Comparison of ENCODE assay signal across 8 cellular contexts in the genomic region with DNA sequence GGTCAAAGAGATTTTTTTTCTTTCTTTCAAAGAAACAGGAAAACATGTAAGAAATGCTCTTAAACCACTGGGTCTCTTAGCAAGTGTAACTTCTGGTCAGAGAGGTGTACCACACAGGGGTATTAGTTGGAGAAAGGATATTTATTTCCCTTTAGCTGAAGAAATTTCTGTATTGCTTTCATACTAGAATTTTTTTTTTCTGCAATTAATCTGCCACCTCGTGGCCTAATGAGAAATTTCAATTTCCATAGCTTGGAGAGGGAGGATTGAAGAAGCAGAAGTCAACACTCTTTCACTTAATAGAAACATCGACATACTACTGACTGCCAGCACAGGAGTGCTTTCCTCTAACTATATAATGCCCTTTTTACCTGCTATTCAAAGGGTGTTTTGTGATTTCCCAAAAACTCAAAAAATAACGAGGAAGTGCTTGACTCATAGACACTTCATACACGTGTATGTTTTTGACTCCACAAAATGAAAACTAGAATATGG.
DNase-seq lines count a peak whose midpoint lies in the region; ATAC-seq, FAIRE-seq and TF ChIP-seq lines count a peak whose summit lies in the region.

No MANE protein-coding gene starts in this region.

- DNase-seq in AG20443 (ENCODE audit: low spot score): peak; percentile 45
- DNase-seq in NCI-H2171 (lab: John Stamatoyannopoulos, UW): peak; percentile 21
- DNase-seq in K562 (ENCODE audit: extremely low read depth in 1 of 4, low spot score in 3 of 4): peak; percentile 55 to 71 (median 60)
- no peak for DNase-seq in kidney epithelial cell (ENCODE audit: low read depth)
- no peak for DNase-seq in thyroid gland

- CTCF ChIA-PET in K562 (lab: Yijun Ruan, JAX; ENCODE audit: low intra/inter-chr PET ratio): interaction anchor here (1.1 to 2.5 kb wide), 3 partner anchors 275 to 285 kb away, joined by 3 to 23 read pairs (median 4); no protein-coding TSS in a partner anchor

- no peak overlapping the region; the same call in 1 of the 2 replicates for H3K4me2 ChIP-seq in K562 (ENCODE audit: insufficient read depth, low read length)

- no peak overlapping the region for H3K4me3 ChIP-seq in K562
- no peak overlapping the region for H3K4me3 ChIP-seq in kidney epithelial cell (ENCODE audit: low read depth, low read length)
- H3K4me3 ChIP-seq in thyroid gland (replicated peaks in 1 of 3): no peak overlapping the region

- WGBS in K562 (ENCODE audit: insufficient coverage, low coverage, missing lambda C conversion rate): 19% methylated on average over 4 of the region's 4 CpGs
- WGBS in thyroid gland, 2 donors: 36 to 41% methylated on average over 4 of the region's 4 CpGs

- 0 out of 2 replicates have a peak, but pooled peaks cover 2% of the 10 kb centered on the region for H3K9me3 ChIP-seq in K562 (replicated peaks; ENCODE audit: control insufficient read depth, insufficient read depth, low read depth, low read length)
- H3K9me3 ChIP-seq in thyroid gland: no peaks in the 10 kb centered on the region

- FAIRE-seq in K562 (lab: Jason Lieb, UNC): peak; percentile 78

- H3K27me3 ChIP-seq in K562 (ENCODE audit: control insufficient read depth in 2 of 2, insufficient read depth in 2 of 2, low read length in 2 of 2) (no peaks in the 10 kb centered on the region), kidney epithelial cell (ENCODE audit: control insufficient read depth, insufficient read depth, low read length) (no peaks in the 10 kb centered on the region), thyroid gland (no peaks in the 10 kb centered on the region)

- H3K27ac ChIP-seq in K562 (ENCODE audit: extremely low read depth, low read depth, low read length): no peak overlapping the region
- no peak overlapping the region for H3K27ac ChIP-seq in thyroid gland

- no peaks in the 10 kb centered on the region for H4K20me1 ChIP-seq in K562 (replicated peaks; ENCODE audit: control insufficient read depth, insufficient read depth, low read length)

- H3K36me3 ChIP-seq in K562 (ENCODE audit: control insufficient read depth, insufficient read depth, low read length) (no peaks in the 10 kb centered on the region), kidney epithelial cell (ENCODE audit: control insufficient read depth, insufficient read depth, low read length) (no peaks in the 10 kb centered on the region), thyroid gland (no peaks in the 10 kb centered on the region)

- no peaks in the 10 kb centered on the region for H3K79me2 ChIP-seq in K562 (ENCODE audit: control insufficient read depth, insufficient read depth, low read length)

- in situ Hi-C loops in K562 (cut with MboI): loop anchor here (5.0 kb wide), 1 partner anchor 285 kb away; no protein-coding TSS in a partner anchor

- H2AFZ ChIP-seq in K562 (ENCODE audit: low read depth, low read length): peak overlapping the region; percentile 84

- intact Hi-C loops in K562 (cut with micrococcal nuclease): loop anchor here (1.0 to 5.0 kb wide), 6 partner anchors 58 to 286 kb away; no protein-coding TSS in a partner anchor
- intact Hi-C loops in thyroid gland (cut with DNase I): no loop called here

- H3K9me1 ChIP-seq in K562 (ENCODE audit: control insufficient read depth, insufficient read depth, low read length): no peaks in the 10 kb centered on the region

- TF ChIP-seq RAD21 in K562 (CRISPR knock-in tag; conservative IDR thresholded peaks at IDR 0.05 in 1 of 2, IDR thresholded peaks at IDR 0.05 in 1 of 2): peak; percentile 95 to 98

- TF ChIP-seq EP300 in K562 (IDR thresholded peaks at IDR 0.05; ENCODE audit: low read length): no peak; the same call in 1 of the 2 replicates

- ATAC-seq in K562: peak; percentile 81
- ATAC-seq in HG02642 (IDR thresholded peaks at IDR 0.05; ENCODE audit: poor library complexity, unreplicated experiment): no peak
- no peak for ATAC-seq in HG03469 (IDR thresholded peaks at IDR 0.05; ENCODE audit: unreplicated experiment)

- POLR2A ChIA-PET in K562 (lab: Yijun Ruan, JAX): interaction anchor here (0.7 to 2.1 kb wide), 11 partner anchors 10 to 706 kb away, joined by 3 to 10 read pairs (median 5); partner anchors contain the start of genes HBP1 and NAMPT

- TF ChIP-seq POLR2A in K562 (conservative IDR thresholded peaks at IDR 0.05) (no peak), thyroid gland (IDR thresholded peaks at IDR 0.05) (no peak)

- no TSS peak for BruUV-seq in K562 (replicated peaks; lab: Mats Ljungman, UMichigan)

- H3K9ac ChIP-seq in K562 (ENCODE audit: insufficient read depth in 1 of 2, low read depth in 2 of 2, low read length in 2 of 2): no peak overlapping the region

- TF ChIP-seq CTCF in GM12874 (IDR thresholded peaks at IDR 0.05; ENCODE audit: insufficient read depth, low read depth, low read length) (peak; percentile 28; the same call in 1 of the 2 replicates), K562 (IDR thresholded peaks at IDR 0.05 in 2 of 3, conservative IDR thresholded peaks at IDR 0.05 in 1 of 3; ENCODE audit: insufficient read depth in 2 of 3, low read depth in 1 of 3, low read length in 3 of 3) (peak; percentile 58 to 86 (median 62); a peak in 5 of 6 replicates), kidney epithelial cell (IDR thresholded peaks at IDR 0.05; ENCODE audit: insufficient read depth, low read length, poor library complexity, severe bottlenecking) (peak; percentile 29), thyroid gland (IDR thresholded peaks at IDR 0.05) (peak; percentile 13 to 73 (median 48))

- H3K4me1 ChIP-seq in K562 (replicated peaks in 1 of 2; ENCODE audit: control insufficient read depth in 2 of 2, insufficient read depth in 2 of 2, low read length in 2 of 2): peaks cover 0 to 15% of the 10 kb centered on the region in 2 experiments; a peak in 3 of 5 replicates
- no peaks in the 10 kb centered on the region for H3K4me1 ChIP-seq in thyroid gland

TF ChIP-seq in K562, 482 proteins besides CTCF, POLR2A, EP300 and RAD21 (continues in another document):
- TF ChIP-seq SMARCA4 (IDR thresholded peaks at IDR 0.05) (peak; percentile 13; the same call in 1 of the 2 replicates), ERF (CRISPR knock-in tag; IDR thresholded peaks at IDR 0.05) (no peak), TAF7 (tag; IDR thresholded peaks at IDR 0.05) (no peak), ZC3H11A (IDR thresholded peaks at IDR 0.05; ENCODE audit: low read depth, low read length) (no peak), CLOCK (CRISPR knock-in tag; IDR thresholded peaks at IDR 0.05; ENCODE audit: borderline replicate concordance) (no peak), KDM1A (IDR thresholded peaks at IDR 0.05) (no peak), KDM4B (IDR thresholded peaks at IDR 0.05; ENCODE audit: borderline replicate concordance in 2 of 2, low read depth in 1 of 2) (no peak), NFIX (CRISPR knock-in tag; IDR thresholded peaks at IDR 0.05; ENCODE audit: low read depth) (no peak), FOXJ2 (tag; IDR thresholded peaks at IDR 0.05) (peak; percentile 58; the same call in 1 of the 2 replicates), L3MBTL2 (IDR thresholded peaks at IDR 0.05) (peak; percentile 27; the same call in 1 of the 2 replicates), DLX4 (CRISPR knock-in tag; IDR thresholded peaks at IDR 0.05) (no peak), CBX3 (IDR thresholded peaks at IDR 0.05; ENCODE audit: borderline replicate concordance in 1 of 2, low read length in 2 of 2) (0 out of 3 replicates have a peak, but pooled peaks of 1 of the 2 experiments have one; percentile 14), NR2F6 (CRISPR knock-in tag; IDR thresholded peaks at IDR 0.05) (no peak), HMBOX1 (IDR thresholded peaks at IDR 0.05) (no peak), SOX6 (IDR thresholded peaks at IDR 0.05) (0 out of 2 replicates have a peak, but pooled peaks have one; percentile 22), PHB (CRISPR knock-in tag; IDR thresholded peaks at IDR 0.05) (no peak), ZNF384 (IDR thresholded peaks at IDR 0.05; ENCODE audit: low read depth, low read length) (peak; percentile 74; the same call in 1 of the 2 replicates), RFX5 (IDR thresholded peaks at IDR 0.05; ENCODE audit: low read depth, low read length) (no peak)
- TF ChIP-seq, protein P1, sequence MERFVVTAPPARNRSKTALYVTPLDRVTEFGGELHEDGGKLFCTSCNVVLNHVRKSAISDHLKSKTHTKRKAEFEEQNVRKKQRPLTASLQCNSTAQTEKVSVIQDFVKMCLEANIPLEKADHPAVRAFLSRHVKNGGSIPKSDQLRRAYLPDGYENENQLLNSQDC (CRISPR knock-in tag; IDR thresholded peaks at IDR 0.05): no peak

Comparison
In these comparisons a context has a peak if more than half of its experiments do, and no peak if none do; other contexts are left out.
1. DNase-seq: peak in AG20443 (single experiment), NCI-H2171 (single experiment) and K562 (4 of 4); none in kidney epithelial cell (single experiment) and thyroid gland (0 of 2).
2. Peak in every context shown above with its lines, with median percentiles within 50 percentile points of each other: CTCF ChIP-seq.